Comparison of ENCODE assay signal across 30 cellular contexts in genomic region chr7:131827421-131827820, GRCh38.
DNase-seq lines count a peak whose midpoint lies in the region; ATAC-seq, FAIRE-seq and TF ChIP-seq lines count a peak whose summit lies in the region.
"Had no signal": no experiment of that assay in that cellular context is flagged by ENCODE, and none has a peak within 500 bp of the region (broad histone marks: within the 10 kb centered on the region; RNA-seq: fewer than 3 reads in every experiment).

No MANE protein-coding gene starts in this region.

- CTCF ChIA-PET in SK-N-SH (lab: Yijun Ruan, JAX): interaction anchor here (0.7 to 1.6 kb wide), 3 partner anchors 8 to 32 kb away, joined by 3 to 6 read pairs (median 4); no protein-coding TSS in a partner anchor

- H3K4me1 ChIP-seq in SK-N-SH (ENCODE audit: control insufficient read depth in 1 of 2, insufficient read depth in 2 of 2, low read depth in 1 of 2, low read length in 1 of 2) (no peaks in the 10 kb centered on the region), astrocyte (ENCODE audit: insufficient read depth, low read length) (no peaks in the 10 kb centered on the region), pancreas (no peaks in the 10 kb centered on the region)
- H3K4me1 ChIP-seq: left lung, prostate gland, suprapubic skin, upper lobe of left lung had no signal

- TF ChIP-seq RAD21 in SK-N-SH (IDR thresholded peaks at IDR 0.05; ENCODE audit: low read length): no peak

- H3K27ac Mint-ChIP-seq in astrocyte (ENCODE audit: unreplicated experiment): peak overlapping the region; percentile 36
- H3K27ac Mint-ChIP-seq: activated CD4-positive, alpha-beta T cell treated with anti-CD3 and anti-CD28 coated beads, Interleukin-2, amount 10 ng/mL, durations not matched to agents 7 days and 5 days; activated naive CD4-positive, alpha-beta T cell treated with anti-CD3 and anti-CD28 coated beads, Interleukin-2, amount 50 U/mL, for 72 hours; stimulated activated naive B cell treated with anti-CD40 and anti-IgM and Interleukin-4, amounts not matched to agents 10 μg/mL and 1 μg/mL and 100 μg/mL, for 72 hours had no signal

- peaks cover 26% of the 10 kb centered on the region for H3K27me3 Mint-ChIP-seq in astrocyte (ENCODE audit: low read depth, unreplicated experiment)

- intact Hi-C loops in pancreas (cut with DNase I): no loop called here

- no peaks in the 10 kb centered on the region for H3K36me3 Mint-ChIP-seq in astrocyte (ENCODE audit: low read depth, unreplicated experiment)
- H3K36me3 Mint-ChIP-seq: activated naive CD4-positive, alpha-beta T cell treated with anti-CD3 and anti-CD28 coated beads, Interleukin-2, amount 50 U/mL, for 72 hours; stimulated activated naive B cell treated with anti-CD40 and anti-IgM and Interleukin-4, amounts not matched to agents 10 μg/mL and 1 μg/mL and 100 μg/mL, for 72 hours had no signal

- H3K9me3 Mint-ChIP-seq in astrocyte (ENCODE audit: unreplicated experiment): no peaks in the 10 kb centered on the region
- H3K9me3 Mint-ChIP-seq: activated CD4-positive, alpha-beta T cell treated with anti-CD3 and anti-CD28 coated beads, Interleukin-2, amount 10 ng/mL, durations not matched to agents 7 days and 5 days; activated naive CD4-positive, alpha-beta T cell treated with anti-CD3 and anti-CD28 coated beads, Interleukin-2, amount 50 U/mL, for 72 hours had no signal

- TF ChIP-seq EP300 in SK-N-SH (IDR thresholded peaks at IDR 0.05; ENCODE audit: borderline replicate concordance in 1 of 2, low read depth in 1 of 2, low read length in 1 of 2): no peak

- H3K4me2 ChIP-seq in SK-N-SH (no peak overlapping the region), astrocyte (ENCODE audit: low read length) (peak overlapping the region; percentile 32)

- no peak overlapping the region for H3K4me3 Mint-ChIP-seq in astrocyte (ENCODE audit: unreplicated experiment)
- H3K4me3 Mint-ChIP-seq: activated CD4-positive, alpha-beta T cell treated with anti-CD3 and anti-CD28 coated beads, Interleukin-2, amount 10 ng/mL, durations not matched to agents 7 days and 5 days; stimulated activated naive B cell treated with anti-CD40 and anti-IgM and Interleukin-4, amounts not matched to agents 10 μg/mL and 1 μg/mL and 100 μg/mL, for 72 hours had no signal

- WGBS in SK-N-SH (ENCODE audit: low lambda C conversion rate): 82% methylated on average over 5 of the region's 5 CpGs
- WGBS in pancreas, 2 donors: 89 to 91% methylated on average over 5 of the region's 5 CpGs

- H3K79me2 ChIP-seq in SK-N-SH (ENCODE audit: insufficient read depth) (no peaks in the 10 kb centered on the region), astrocyte (ENCODE audit: insufficient read depth, low read length) (no peaks in the 10 kb centered on the region)

- H4K20me1 ChIP-seq in SK-N-SH (ENCODE audit: insufficient read depth) (no peaks in the 10 kb centered on the region), astrocyte (ENCODE audit: insufficient read depth, low read length) (no peaks in the 10 kb centered on the region)

- TF ChIP-seq CTCF in SK-N-SH (IDR thresholded peaks at IDR 0.05) (no peak), astrocyte (IDR thresholded peaks at IDR 0.05; ENCODE audit: insufficient read depth, low read depth, low read length) (no peak), pancreas (IDR thresholded peaks at IDR 0.05) (no peak)

- H3K4me3 ChIP-seq in SK-N-SH (ENCODE audit: low read depth in 2 of 2, low read length in 1 of 2) (no peak overlapping the region), astrocyte (ENCODE audit: insufficient read depth, low read depth, low read length) (no peak overlapping the region), pancreas (no peak overlapping the region)
- H3K4me3 ChIP-seq: left lung, prostate gland, suprapubic skin, upper lobe of left lung had no signal

- FAIRE-seq in astrocyte (lab: Jason Lieb, UNC) (no peak), urothelium cell line (lab: Jason Lieb, UNC) (no peak), pancreas (lab: Jason Lieb, UNC) (no peak)
- FAIRE-seq: colon, G401.6 had no signal

- H3K9ac ChIP-seq in SK-N-SH (no peak overlapping the region), astrocyte (ENCODE audit: low read length) (no peak overlapping the region)

- H2AFZ ChIP-seq in SK-N-SH (ENCODE audit: low read depth): no peak overlapping the region
- H2AFZ ChIP-seq in astrocyte (ENCODE audit: low read depth, low read length): no peak overlapping the region

- peaks cover 8% of the 10 kb centered on the region; the same call in 1 of the 2 replicates for H3K27me3 ChIP-seq in SK-N-SH (ENCODE audit: insufficient read depth)
- H3K27me3 ChIP-seq in astrocyte (ENCODE audit: insufficient read depth, low read length): peaks cover 9% of the 10 kb centered on the region
- H3K27me3 ChIP-seq in layer of hippocampus (ENCODE audit: control insufficient read depth, insufficient read depth, low read length): no peaks in the 10 kb centered on the region
- H3K27me3 ChIP-seq in pancreas: no peaks in the 10 kb centered on the region

- DNase-seq in SK-N-SH: no peak
- peak; percentile 30 for DNase-seq in astrocyte (ENCODE audit: low read depth)
- peak; percentile 54 for DNase-seq in urothelium cell line (ENCODE audit: low spot score)
- no peak for DNase-seq in pancreas
- no peak for DNase-seq in SIG-M5 (lab: John Stamatoyannopoulos, UW)
- no peak for DNase-seq in NCI-H345 treated with DMSO at 0.1 percent for 48 hours (lab: John Stamatoyannopoulos, UW; ENCODE audit: unreplicated experiment)
- DNase-seq: activated CD4-positive, alpha-beta T cell treated with anti-CD3 and anti-CD28 coated beads, Interleukin-2, amount 10 ng/mL, durations not matched to agents 7 days and 5 days; activated effector memory CD4-positive, alpha-beta T cell treated with Interleukin-2 at 50 U/mL for 16 hours; C1 segment of cervical spinal cord; effector CD4-positive, alpha-beta T cell; GOT3; left lung; mesenchymal stem cell; NCI-H1417; NCI-H2029; NCI-H524 treated with DMSO at 0.1 percent for 48 hours; OCI-M1; stimulated activated naive B cell treated with anti-CD40 and anti-IgM and Interleukin-4, amounts not matched to agents 10 μg/mL and 1 μg/mL and 100 μg/mL, for 72 hours; SW 1271; upper lobe of left lung had no signal

- ATAC-seq in SK-N-SH treated with all-trans-retinoic acid at 6 μM for 48 hours (peak; percentile 36; the same call in 2 of the 3 replicates), pancreas (no peak)
- ATAC-seq: activated naive CD4-positive, alpha-beta T cell treated with anti-CD3 and anti-CD28 coated beads, Interleukin-2, amount 50 U/mL, for 72 hours; left lung; stimulated activated naive B cell treated with anti-CD40 and anti-IgM and Interleukin-4, amounts not matched to agents 10 μg/mL and 1 μg/mL and 100 μg/mL, for 72 hours had no signal

- H3K36me3 ChIP-seq in SK-N-SH (replicated peaks in 1 of 2; ENCODE audit: control insufficient read depth in 1 of 2, insufficient read depth in 2 of 2, low read length in 1 of 2): no peaks in the 10 kb centered on the region
- H3K36me3 ChIP-seq in astrocyte (ENCODE audit: insufficient read depth, low read length): no peaks in the 10 kb centered on the region
- no peaks in the 10 kb centered on the region for H3K36me3 ChIP-seq in pancreas
- H3K36me3 ChIP-seq: left lung, prostate gland, suprapubic skin, upper lobe of left lung had no signal

- no peaks in the 10 kb centered on the region for H3F3A ChIP-seq in SK-N-SH (replicated peaks; ENCODE audit: insufficient read depth)

- H3K9me3 ChIP-seq in SK-N-SH: no peaks in the 10 kb centered on the region
- H3K9me3 ChIP-seq in astrocyte (ENCODE audit: insufficient read depth, low read depth, low read length): no peaks in the 10 kb centered on the region
- H3K9me3 ChIP-seq in pancreas: no peaks in the 10 kb centered on the region
- H3K9me3 ChIP-seq: prostate gland, suprapubic skin had no signal

- peaks cover 13% of the 10 kb centered on the region for H3K4me1 Mint-ChIP-seq in astrocyte (ENCODE audit: low read depth, unreplicated experiment)
- H3K4me1 Mint-ChIP-seq: activated CD4-positive, alpha-beta T cell treated with anti-CD3 and anti-CD28 coated beads, Interleukin-2, amount 10 ng/mL, durations not matched to agents 7 days and 5 days; stimulated activated naive B cell treated with anti-CD40 and anti-IgM and Interleukin-4, amounts not matched to agents 10 μg/mL and 1 μg/mL and 100 μg/mL, for 72 hours had no signal

- H3K9me2 ChIP-seq in SK-N-SH: no peaks in the 10 kb centered on the region

- POLR2A ChIA-PET in SK-N-SH (lab: Yijun Ruan, JAX): no interaction called here

- H3K27ac ChIP-seq in SK-N-SH (ENCODE audit: low read depth in 2 of 2, low read length in 1 of 2) (no peak overlapping the region), astrocyte (ENCODE audit: low read depth, low read length) (no peak overlapping the region), layer of hippocampus (ENCODE audit: low read depth, low read length) (peak overlapping the region; percentile 57), pancreas (no peak overlapping the region)
- H3K27ac ChIP-seq: 22Rv1, epithelial cell of prostate, HL-60, left lung, prostate gland, suprapubic skin, upper lobe of left lung had no signal

TF ChIP-seq in SK-N-SH treated with all-trans-retinoic acid at 6 μM for 48 hours, 23 proteins besides CTCF, POLR2A, EP300 and RAD21 (continues in another document):
- no peak for TF ChIP-seq POU6F1 (CRISPR knock-in tag; IDR thresholded peaks at IDR 0.05; ENCODE audit: borderline replicate concordance, low read depth)

TF ChIP-seq in SK-N-SH, 30 proteins besides CTCF, POLR2A, EP300 and RAD21 (continues in another document):
- TF ChIP-seq NRF1 (IDR thresholded peaks at IDR 0.05; ENCODE audit: low read depth, low read length): no peak
- TF ChIP-seq USF1 (IDR thresholded peaks at IDR 0.05; ENCODE audit: borderline replicate concordance, low read depth): no peak
- TF ChIP-seq RXRA (IDR thresholded peaks at IDR 0.05; ENCODE audit: borderline replicate concordance, low read depth): no peak

Comparison
In these comparisons a context has a peak if more than half of its experiments do, and no peak if none do; other contexts are left out.
1. DNase-seq: peak in astrocyte (single experiment) and urothelium cell line (single experiment); none in SK-N-SH (single experiment), pancreas (0 of 6), SIG-M5 (single experiment) and NCI-H345 treated with DMSO at 0.1 percent for 48 hours (single experiment).